18 cellular contexts compared by ENCODE assay signal in genomic region chr12:23686095-23686494, GRCh38.
DNase-seq lines count a peak whose midpoint lies in the region; ATAC-seq and TF ChIP-seq lines count a peak whose summit lies in the region.
"Had no signal": no experiment of that assay in that cellular context is flagged by ENCODE, and none has a peak within 500 bp of the region (broad histone marks: within the 10 kb centered on the region; RNA-seq: fewer than 3 reads in every experiment).

No MANE protein-coding gene starts in this region.

- H3K36me3 ChIP-seq in suprapubic skin: no peaks in the 10 kb centered on the region

- ATAC-seq in GM19395 (IDR thresholded peaks at IDR 0.05; ENCODE audit: unreplicated experiment): no peak
- ATAC-seq: GM12878, Panc1 had no signal

- H3K4me1 Mint-ChIP-seq in activated naive CD8-positive, alpha-beta T cell treated with anti-CD3 and anti-CD28 coated beads for 36 hours: no peaks in the 10 kb centered on the region

- in situ Hi-C loops in G401 (cut with HindIII; ENCODE audit: low sequenced_read_pairs): no loop called here

- no peaks in the 10 kb centered on the region for H3K4me1 ChIP-seq in suprapubic skin
- H3K4me1 ChIP-seq: Caco-2 had no signal

- TF ChIP-seq CTCF in epithelial cell of esophagus (IDR thresholded peaks at IDR 0.05; ENCODE audit: insufficient read depth, low read depth, low read length, missing control alignments) (no peak), suprapubic skin (IDR thresholded peaks at IDR 0.05) (no peak)

- H3K9me3 Mint-ChIP-seq in activated naive CD8-positive, alpha-beta T cell treated with anti-CD3 and anti-CD28 coated beads for 36 hours: no peaks in the 10 kb centered on the region

- H3K9me3 ChIP-seq in suprapubic skin: no peaks in the 10 kb centered on the region
- H3K9me3 ChIP-seq: Caco-2 had no signal

- H3K4me3 ChIP-seq in epithelial cell of esophagus (ENCODE audit: low read length) (no peak overlapping the region), suprapubic skin (no peak overlapping the region)
- H3K4me3 ChIP-seq: GM12878 had no signal

- TF ChIP-seq EP300 in suprapubic skin (IDR thresholded peaks at IDR 0.05): no peak

- no peak for TF ChIP-seq POLR2A in suprapubic skin (IDR thresholded peaks at IDR 0.05)

- DNase-seq in DMS153 (lab: John Stamatoyannopoulos, UW): peak; percentile 16
- DNase-seq in G401 (ENCODE audit: low spot score): peak; percentile 4
- DNase-seq in NCI-H2196 treated with DMSO at 0.1 percent for 48 hours (lab: John Stamatoyannopoulos, UW; ENCODE audit: unreplicated experiment): peak; percentile 20
- DNase-seq in epithelial cell of esophagus (ENCODE audit: low read depth): peak; percentile 2
- DNase-seq in suprapubic skin (ENCODE audit: low spot score in 2 of 2): no peak
- no peak for DNase-seq in activated naive CD8-positive, alpha-beta T cell treated with anti-CD3 and anti-CD28 coated beads for 36 hours
- DNase-seq: Caco-2, DND-41, GDM1, GOT3, NCI-H1048, NCI-H2171 treated with DMSO at 0.1 percent for 48 hours, NCI-H526 treated with DMSO at 0.1 percent for 48 hours, SW 1271 had no signal

- no peaks in the 10 kb centered on the region for H3K27me3 Mint-ChIP-seq in activated naive CD8-positive, alpha-beta T cell treated with anti-CD3 and anti-CD28 coated beads for 36 hours

- H3K36me3 Mint-ChIP-seq in activated naive CD8-positive, alpha-beta T cell treated with anti-CD3 and anti-CD28 coated beads for 36 hours: no peaks in the 10 kb centered on the region

- H3K4me3 Mint-ChIP-seq in activated naive CD8-positive, alpha-beta T cell treated with anti-CD3 and anti-CD28 coated beads for 36 hours: no peak overlapping the region

- H3K27ac Mint-ChIP-seq in activated naive CD8-positive, alpha-beta T cell treated with anti-CD3 and anti-CD28 coated beads for 36 hours: no peak overlapping the region

- no peak overlapping the region for H3K27ac ChIP-seq in suprapubic skin
- H3K27ac ChIP-seq: KMS-11 had no signal

- no peaks in the 10 kb centered on the region for H3K27me3 ChIP-seq in suprapubic skin

Comparison
In these comparisons a context has a peak if more than half of its experiments do, and no peak if none do; other contexts are left out.
1. DNase-seq: peak in DMS153 (single experiment), G401 (single experiment), NCI-H2196 treated with DMSO at 0.1 percent for 48 hours (single experiment) and epithelial cell of esophagus (single experiment); none in suprapubic skin (0 of 2) and activated naive CD8-positive, alpha-beta T cell treated with anti-CD3 and anti-CD28 coated beads for 36 hours (single experiment).